1 cellular context compared by ENCODE assay signal in genomic region chr11:120494595-120494994, GRCh38.
TF ChIP-seq lines count a peak whose summit lies in the region.

No MANE protein-coding gene starts in this region.

TF ChIP-seq in GM23338, 12 proteins besides CTCF, POLR2A, EP300 and RAD21 (continued from another document):
- TF ChIP-seq REST (IDR thresholded peaks at IDR 0.05; ENCODE audit: unreplicated experiment) (no peak), ZNF462 (CRISPR knock-in tag; IDR thresholded peaks at IDR 0.05) (no peak), EZH2phosphoT487 (IDR thresholded peaks at IDR 0.05; ENCODE audit: unreplicated experiment) (no peak), ZNF114 (CRISPR knock-in tag; IDR thresholded peaks at IDR 0.05) (no peak), CREB1 (CRISPR knock-in tag; IDR thresholded peaks at IDR 0.05; ENCODE audit: low read depth) (no peak), EZH2 (IDR thresholded peaks at IDR 0.05; ENCODE audit: low read depth, unreplicated experiment) (no peak), STAT1 (IDR thresholded peaks at IDR 0.05; ENCODE audit: unreplicated experiment) (no peak)
TF ChIP-seq in GM23338: peak in this region for 0.
